ENCODE assay signal across 8 cellular contexts in genomic region chr1:113904674-113905434, GRCh38. TPM values are rescaled to one million over a fixed set of nuclear protein-coding genes. Genes with fewer than 3 reads are reported as not detected.
A peak's percentile ranks its signal among the peaks of the same experiment; 100 is the strongest.
DNase-seq lines count a peak whose midpoint lies in the region; ATAC-seq, FAIRE-seq and TF ChIP-seq lines count a peak whose summit lies in the region.

Gene AP4B1 (minus strand): TSS chr1:113904799. CDS start chr1:113904717, 82 bp downstream.
Gene DCLRE1B (plus strand): TSS chr1:113905326. CDS start chr1:113905587, 261 bp downstream.

- H3K4me3 ChIP-seq in RWPE2 (ENCODE audit: severe bottlenecking): peak within 1 kb of the TSS; percentile 61

- peak; percentile 83 for TF ChIP-seq CTCF in RWPE2 (IDR thresholded peaks at IDR 0.05; ENCODE audit: poor library complexity, severe bottlenecking)

- H3K27ac ChIP-seq in RWPE2 (ENCODE audit: poor library complexity, severe bottlenecking): peak within 1 kb of the TSS; percentile 70

- H3K4me1 ChIP-seq in ES-I3 (ENCODE audit: insufficient read depth, low read length): peaks cover 3% of the 10 kb centered on the region
- peaks cover 6% of the 10 kb centered on the region for H3K4me1 ChIP-seq in RWPE2 (ENCODE audit: insufficient read depth, poor library complexity, severe bottlenecking)

- H3K9me3 ChIP-seq in ES-I3 (ENCODE audit: control insufficient read depth, insufficient read depth, low read length) (no peaks in the 10 kb centered on the region), RWPE2 (ENCODE audit: severe bottlenecking) (no peaks in the 10 kb centered on the region)

- intact Hi-C loops in activated T-helper 2 cell treated with anti-CD3 and anti-CD28 coated beads, Interferon-gamma antibody, Interleukin-2, Interleukin-4, amounts not matched to agents 10 μg/mL and 5 μg/mL and 100 μg/mL, durations not matched to agents 14 hours and 24 hours and 36 hours (cut with micrococcal nuclease): loop anchor here (1.0 kb wide), 4 partner anchors 24 to 93 kb away; partner anchors contain the start of genes HIPK1, PTPN22 and RSBN1

- H3K4me1 Mint-ChIP-seq in activated T-helper 2 cell treated with anti-CD3 and anti-CD28 coated beads, Interferon-gamma antibody, Interleukin-2, Interleukin-4, amounts not matched to agents 10 μg/mL and 5 μg/mL and 100 μg/mL, durations not matched to agents 14 hours and 24 hours and 36 hours (ENCODE audit: low read depth): peaks cover 59% of the 10 kb centered on the region
- peaks cover 39 to 43% of the 10 kb centered on the region in 2 donors for H3K4me1 Mint-ChIP-seq in natural killer cell treated with Interleukin-12 subunit alpha and Interleukin-12 subunit beta and Interleukin-15 and Interleukin-18, amount 100 ng/mL, for 72 hours (ENCODE audit: low read depth in 2 of 2)

- H3K27ac Mint-ChIP-seq in activated T-helper 2 cell treated with anti-CD3 and anti-CD28 coated beads, Interferon-gamma antibody, Interleukin-2, Interleukin-4, amounts not matched to agents 10 μg/mL and 5 μg/mL and 100 μg/mL, durations not matched to agents 14 hours and 24 hours and 36 hours: peak within 1 kb of the TSS; percentile 97
- peak within 1 kb of the TSS; percentile 87 to 95 for H3K27ac Mint-ChIP-seq in natural killer cell treated with Interleukin-12 subunit alpha and Interleukin-12 subunit beta and Interleukin-15 and Interleukin-18, amount 100 ng/mL, for 72 hours

- peak; percentile 84 for TF ChIP-seq POLR2A in H54 (IDR thresholded peaks at IDR 0.05; ENCODE audit: low read depth, low read length)

- peak within 1 kb of the TSS; percentile 99 for H3K4me3 Mint-ChIP-seq in activated T-helper 2 cell treated with anti-CD3 and anti-CD28 coated beads, Interferon-gamma antibody, Interleukin-2, Interleukin-4, amounts not matched to agents 10 μg/mL and 5 μg/mL and 100 μg/mL, durations not matched to agents 14 hours and 24 hours and 36 hours (ENCODE audit: low read depth)
- peak within 1 kb of the TSS; percentile 93 for H3K4me3 Mint-ChIP-seq in natural killer cell treated with Interleukin-12 subunit alpha and Interleukin-12 subunit beta and Interleukin-15 and Interleukin-18, amount 100 ng/mL, for 72 hours

- H3K36me3 Mint-ChIP-seq in activated T-helper 2 cell treated with anti-CD3 and anti-CD28 coated beads, Interferon-gamma antibody, Interleukin-2, Interleukin-4, amounts not matched to agents 10 μg/mL and 5 μg/mL and 100 μg/mL, durations not matched to agents 14 hours and 24 hours and 36 hours (ENCODE audit: low read depth): peaks cover 67% of the 10 kb centered on the region
- peaks cover 21% of the 10 kb centered on the region for H3K36me3 Mint-ChIP-seq in natural killer cell treated with Interleukin-12 subunit alpha and Interleukin-12 subunit beta and Interleukin-15 and Interleukin-18, amount 100 ng/mL, for 72 hours

- peak; percentile 91 for ATAC-seq in RWPE2 (ENCODE audit: low read depth)
- ATAC-seq in natural killer cell treated with Interleukin-12 subunit alpha and Interleukin-12 subunit beta and Interleukin-15 and Interleukin-18, amount 100 ng/mL, for 72 hours: peak; percentile 95 to 96
- peak; percentile 94 for ATAC-seq in stimulated activated naive CD8-positive, alpha-beta T cell treated with anti-CD3 and anti-CD28 coated beads, Interleukin-15, Interleukin-2, amounts not matched to agents 100 U/mL and 50 U/mL, for 24 hours

- H3K27me3 ChIP-seq in RWPE2 (ENCODE audit: insufficient read depth, poor library complexity, severe bottlenecking): no peaks in the 10 kb centered on the region

- H3K9ac ChIP-seq in ES-I3 (ENCODE audit: low read depth, low read length): peak within 1 kb of the TSS; percentile 94

- H3K36me3 ChIP-seq in ES-I3 (ENCODE audit: insufficient read depth, low read length) (peaks cover 10% of the 10 kb centered on the region; the same call in 1 of the 2 replicates), RWPE2 (ENCODE audit: low read depth) (peaks cover 36% of the 10 kb centered on the region)

- no peaks in the 10 kb centered on the region for H3K9me3 Mint-ChIP-seq in activated T-helper 2 cell treated with anti-CD3 and anti-CD28 coated beads, Interferon-gamma antibody, Interleukin-2, Interleukin-4, amounts not matched to agents 10 μg/mL and 5 μg/mL and 100 μg/mL, durations not matched to agents 14 hours and 24 hours and 36 hours
- H3K9me3 Mint-ChIP-seq in natural killer cell treated with Interleukin-12 subunit alpha and Interleukin-12 subunit beta and Interleukin-15 and Interleukin-18, amount 100 ng/mL, for 72 hours: no peaks in the 10 kb centered on the region

- peak; percentile 91 for FAIRE-seq in H54 (lab: Jason Lieb, UNC)

- DNase-seq in H54 (ENCODE audit: insufficient read length, low spot score): peak; percentile 93
- peak; percentile 99 for DNase-seq in LoVo (ENCODE audit: low spot score)
- peak; percentile 99 for DNase-seq in RWPE2 (ENCODE audit: low spot score)
- peak; percentile 99 for DNase-seq in activated T-helper 2 cell treated with anti-CD3 and anti-CD28 coated beads, Interferon-gamma antibody, Interleukin-2, Interleukin-4, amounts not matched to agents 10 μg/mL and 5 μg/mL and 100 μg/mL, durations not matched to agents 14 hours and 24 hours and 36 hours (ENCODE audit: low spot score)
- peak; percentile 100 for DNase-seq in fibroblast of peridontal ligament (ENCODE audit: extremely low read depth)
- DNase-seq in natural killer cell treated with Interleukin-12 subunit alpha and Interleukin-12 subunit beta and Interleukin-15 and Interleukin-18, amount 100 ng/mL, for 72 hours (ENCODE audit: low spot score): peak; percentile 100
- DNase-seq in stimulated activated naive CD8-positive, alpha-beta T cell treated with anti-CD3 and anti-CD28 coated beads, Interleukin-15, Interleukin-2, amounts not matched to agents 100 U/mL and 50 U/mL, for 24 hours: peak; percentile 98

- no peaks in the 10 kb centered on the region for H3K27me3 Mint-ChIP-seq in activated T-helper 2 cell treated with anti-CD3 and anti-CD28 coated beads, Interferon-gamma antibody, Interleukin-2, Interleukin-4, amounts not matched to agents 10 μg/mL and 5 μg/mL and 100 μg/mL, durations not matched to agents 14 hours and 24 hours and 36 hours (ENCODE audit: low read depth)
- H3K27me3 Mint-ChIP-seq in natural killer cell treated with Interleukin-12 subunit alpha and Interleukin-12 subunit beta and Interleukin-15 and Interleukin-18, amount 100 ng/mL, for 72 hours: no peaks in the 10 kb centered on the region

RNA-seq across cellular contexts. Expression of gene AP4B1, which starts in this region (rescaled TPM):
- total RNA-seq in activated T-helper 2 cell treated with anti-CD3 and anti-CD28 coated beads, Interferon-gamma antibody, Interleukin-2, Interleukin-4, amounts not matched to agents 10 μg/mL and 5 μg/mL and 100 μg/mL, durations not matched to agents 14 hours and 24 hours and 36 hours: 42.0 and 45.9 TPM in 2 replicates
- 10 to 100 TPM; 40.4 to 76.0 TPM for total RNA-seq in natural killer cell treated with Interleukin-12 subunit alpha and Interleukin-12 subunit beta and Interleukin-15 and Interleukin-18, amount 100 ng/mL, for 72 hours

RNA-seq across cellular contexts. Expression of gene DCLRE1B, which starts in this region (rescaled TPM):
- total RNA-seq in activated T-helper 2 cell treated with anti-CD3 and anti-CD28 coated beads, Interferon-gamma antibody, Interleukin-2, Interleukin-4, amounts not matched to agents 10 μg/mL and 5 μg/mL and 100 μg/mL, durations not matched to agents 14 hours and 24 hours and 36 hours: 18.8 and 20.8 TPM in 2 replicates
- total RNA-seq in natural killer cell treated with Interleukin-12 subunit alpha and Interleukin-12 subunit beta and Interleukin-15 and Interleukin-18, amount 100 ng/mL, for 72 hours: 10 to 100 TPM; 12.6 to 22.0 TPM

Comparison
In these comparisons a context has a peak if more than half of its experiments do, and no peak if none do; other contexts are left out.
1. Peak in every context shown above with its lines: DNase-seq, ATAC-seq, H3K4me3 ChIP-seq and H3K27ac ChIP-seq.